9 cellular contexts compared by ENCODE assay signal in the genomic region with DNA sequence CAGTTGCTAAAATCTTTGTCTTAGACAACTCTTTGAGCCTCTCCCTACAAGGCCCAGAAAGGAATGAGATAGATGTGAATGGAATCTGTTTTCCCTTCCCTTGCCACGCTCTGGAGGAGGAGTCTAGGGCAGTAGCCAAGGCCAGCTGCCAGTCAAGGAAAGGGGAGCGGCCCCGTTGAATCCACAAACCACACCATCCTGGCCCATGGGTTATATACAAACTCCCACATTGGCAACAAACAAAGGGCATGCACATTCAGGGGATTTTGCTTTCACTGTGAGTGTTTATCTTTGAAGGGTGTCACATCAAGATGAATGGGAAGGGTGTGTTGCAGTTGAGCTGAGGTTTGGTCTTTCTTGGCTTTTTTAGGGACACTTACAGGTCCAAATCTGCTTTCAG. TPM values are rescaled to one million over a fixed set of nuclear protein-coding genes. Genes with fewer than 3 reads are reported as not detected.
A peak's percentile ranks its signal among the peaks of the same experiment; 100 is the strongest.
DNase-seq lines count a peak whose midpoint lies in the region; ATAC-seq and TF ChIP-seq lines count a peak whose summit lies in the region.
"Had no signal": no experiment of that assay in that cellular context is flagged by ENCODE, and none has a peak within 500 bp of the region (broad histone marks: within the 10 kb centered on the region; RNA-seq: fewer than 3 reads in every experiment).

No MANE protein-coding gene starts in this region.

- no peaks in the 10 kb centered on the region for H3K36me3 ChIP-seq in SK-N-SH (replicated peaks in 1 of 2; ENCODE audit: control insufficient read depth in 1 of 2, insufficient read depth in 2 of 2, low read length in 1 of 2)
- H3K36me3 ChIP-seq in gastrocnemius medialis, result no peaks in the 10 kb centered on the region
- no peaks in the 10 kb centered on the region for H3K36me3 ChIP-seq in hepatocyte (replicated peaks; ENCODE audit: insufficient read depth, low read depth)

- H3F3A ChIP-seq in SK-N-SH (replicated peaks; ENCODE audit: insufficient read depth), result peaks cover 12% of the 10 kb centered on the region

- H3K4me1 ChIP-seq in SK-N-SH (ENCODE audit: control insufficient read depth in 1 of 2, insufficient read depth in 2 of 2, low read depth in 1 of 2, low read length in 1 of 2), result no peaks in the 10 kb centered on the region; a peak in 1 of 4 replicates
- peaks cover 5 to 12% of the 10 kb centered on the region in 2 donors for H3K4me1 ChIP-seq in gastrocnemius medialis
- peaks cover 3% of the 10 kb centered on the region for H3K4me1 ChIP-seq in hepatocyte (ENCODE audit: insufficient read depth)

- no peak for TF ChIP-seq POLR2A in gastrocnemius medialis (IDR thresholded peaks at IDR 0.05)

- no peaks in the 10 kb centered on the region for H3K9me3 ChIP-seq in SK-N-SH
- H3K9me3 ChIP-seq in gastrocnemius medialis, result no peaks in the 10 kb centered on the region
- H3K9me3 ChIP-seq in hepatocyte (ENCODE audit: low read depth), result no peaks in the 10 kb centered on the region

- no peak overlapping the region for H3K9ac ChIP-seq in SK-N-SH

- H3K27me3 ChIP-seq in SK-N-SH (ENCODE audit: insufficient read depth) (no peaks in the 10 kb centered on the region), gastrocnemius medialis (no peaks in the 10 kb centered on the region), hepatocyte (no peaks in the 10 kb centered on the region)

- TF ChIP-seq CTCF in SK-N-SH (IDR thresholded peaks at IDR 0.05), result no peak
- TF ChIP-seq CTCF in epithelial cell of esophagus (IDR thresholded peaks at IDR 0.05; ENCODE audit: insufficient read depth, low read depth, low read length, missing control alignments), result no peak
- TF ChIP-seq CTCF in gastrocnemius medialis (IDR thresholded peaks at IDR 0.05 in 4 of 5, conservative IDR thresholded peaks at IDR 0.05 in 1 of 5), result no peak
- no peak for TF ChIP-seq CTCF in hepatocyte (IDR thresholded peaks at IDR 0.05; ENCODE audit: poor library complexity)

- H2AFZ ChIP-seq in SK-N-SH (ENCODE audit: low read depth) (peak overlapping the region; percentile 40), hepatocyte (no peak overlapping the region)

- no peaks in the 10 kb centered on the region for H4K20me1 ChIP-seq in SK-N-SH (ENCODE audit: insufficient read depth)
- H4K20me1 ChIP-seq in hepatocyte (ENCODE audit: insufficient read depth, poor library complexity, severe bottlenecking), result no peaks in the 10 kb centered on the region

- in situ Hi-C loops in gastrocnemius medialis (cut with MboI; ENCODE audit: low sequenced_read_pairs in 4 of 4), result no loop called here

- intact Hi-C loops in gastrocnemius medialis (cut with DNase I; ENCODE audit: low total_unique reads), result no loop called here

- TF ChIP-seq RAD21 in SK-N-SH (IDR thresholded peaks at IDR 0.05; ENCODE audit: low read length), result no peak

- no peak overlapping the region for H3K4me3 ChIP-seq in SK-N-SH (ENCODE audit: low read depth in 2 of 2, low read length in 1 of 2)
- H3K4me3 ChIP-seq in epithelial cell of esophagus (ENCODE audit: low read length), result no peak overlapping the region
- no peak overlapping the region for H3K4me3 ChIP-seq in gastrocnemius medialis
- no peak overlapping the region for H3K4me3 ChIP-seq in hepatocyte

- ATAC-seq in gastrocnemius medialis (no peak), GM18907 (IDR thresholded peaks at IDR 0.05; ENCODE audit: unreplicated experiment) (no peak)

- H3K27ac ChIP-seq in SK-N-SH (ENCODE audit: low read depth in 2 of 2, low read length in 1 of 2), result no peak overlapping the region
- no peak overlapping the region for H3K27ac ChIP-seq in gastrocnemius medialis
- no peak overlapping the region for H3K27ac ChIP-seq in hepatocyte

- no peaks in the 10 kb centered on the region for H3K9me2 ChIP-seq in SK-N-SH
- H3K9me2 ChIP-seq in hepatocyte (replicated peaks; ENCODE audit: insufficient read depth), result no peaks in the 10 kb centered on the region

- TF ChIP-seq EP300 in SK-N-SH (IDR thresholded peaks at IDR 0.05; ENCODE audit: borderline replicate concordance in 1 of 2, low read depth in 1 of 2, low read length in 1 of 2), result no peak

- CTCF ChIA-PET in SK-N-SH (lab: Yijun Ruan, JAX), result interaction anchor here (0.9 kb wide), 1 partner anchor 83 kb away, joined by 3 read pairs; no protein-coding TSS in a partner anchor

- WGBS in SK-N-SH (ENCODE audit: low lambda C conversion rate), result 78% methylated on average over 3 of the region's 3 CpGs
- 54% methylated on average over 3 of the region's 3 CpGs for WGBS in hepatocyte (ENCODE audit: low lambda C conversion rate, missing lambda C conversion rate)

- H3K4me2 ChIP-seq in SK-N-SH, result no peak overlapping the region
- no peak overlapping the region for H3K4me2 ChIP-seq in hepatocyte

- H3K79me2 ChIP-seq in SK-N-SH (ENCODE audit: insufficient read depth), result peaks cover 10% of the 10 kb centered on the region
- peaks cover 2% of the 10 kb centered on the region for H3K79me2 ChIP-seq in hepatocyte

- peak; percentile 41 for DNase-seq in HCEC 1CT
- DNase-seq in SK-N-SH, result no peak
- peak; percentile 38 for DNase-seq in epithelial cell of esophagus (ENCODE audit: low read depth)
- DNase-seq in renal cortical epithelial cell (ENCODE audit: low read depth), result peak; percentile 75
- no peak for DNase-seq in gastrocnemius medialis
- DNase-seq in stimulated activated CD4-positive, alpha-beta T cell treated with anti-CD3 and anti-CD28 coated beads, Interleukin-4, amount 100 ng/mL, for 4 hours, result no peak
- DNase-seq in hepatocyte (ENCODE audit: low spot score), result no peak
- DNase-seq: KG1 had no signal

- POLR2A ChIA-PET in SK-N-SH (lab: Yijun Ruan, JAX), result no interaction called here

TF ChIP-seq in SK-N-SH, 30 proteins besides CTCF, POLR2A, EP300 and RAD21:
- TF ChIP-seq, protein P1, sequence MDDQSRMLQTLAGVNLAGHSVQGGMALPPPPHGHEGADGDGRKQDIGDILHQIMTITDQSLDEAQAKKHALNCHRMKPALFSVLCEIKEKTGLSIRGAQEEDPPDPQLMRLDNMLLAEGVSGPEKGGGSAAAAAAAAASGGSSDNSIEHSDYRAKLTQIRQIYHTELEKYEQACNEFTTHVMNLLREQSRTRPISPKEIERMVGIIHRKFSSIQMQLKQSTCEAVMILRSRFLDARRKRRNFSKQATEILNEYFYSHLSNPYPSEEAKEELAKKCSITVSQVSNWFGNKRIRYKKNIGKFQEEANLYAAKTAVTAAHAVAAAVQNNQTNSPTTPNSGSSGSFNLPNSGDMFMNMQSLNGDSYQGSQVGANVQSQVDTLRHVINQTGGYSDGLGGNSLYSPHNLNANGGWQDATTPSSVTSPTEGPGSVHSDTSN (IDR thresholded peaks at IDR 0.05), result peak; percentile 63
- TF ChIP-seq SMC3 (IDR thresholded peaks at IDR 0.05; ENCODE audit: low read depth, low read length) (no peak), POLR2AphosphoS5 (IDR thresholded peaks at IDR 0.05; ENCODE audit: low read depth, low read length) (no peak), EZH2phosphoT487 (IDR thresholded peaks at IDR 0.05; ENCODE audit: borderline replicate concordance, low read depth) (no peak), CHD2 (IDR thresholded peaks at IDR 0.05; ENCODE audit: low read length, partially characterized antibody) (no peak)

RNA-seq across cellular contexts. Expression of a gene that starts 6.0 kb away (rescaled TPM):
- polyA plus RNA-seq in SK-N-SH (2012; rRNA removed) (13.1 and 15.6 TPM in 2 replicates), hepatocyte (14.6 and 17.1 TPM in 2 replicates)
- polyA plus RNA-seq in SK-N-SH (2012; cell fraction: cytosol; rRNA removed), result 13.2 and 13.7 TPM in 2 replicates
- 14.3 and 25.6 TPM in 2 replicates for polyA plus RNA-seq in SK-N-SH (2012; cell fraction: nucleus; rRNA removed)
- total RNA-seq in renal cortical epithelial cell (48.3 and 51.8 TPM in 2 replicates), gastrocnemius medialis (1 to 10 TPM; 2.3 to 3.5 (median 2.9) TPM), hepatocyte (24.4 and 27.7 TPM in 2 replicates)

Comparison
In these comparisons a context has a peak if more than half of its experiments do, and no peak if none do; other contexts are left out.
1. DNase-seq: peak in HCEC 1CT (single experiment), epithelial cell of esophagus (single experiment) and renal cortical epithelial cell (single experiment); none in SK-N-SH (single experiment), gastrocnemius medialis (0 of 2), stimulated activated CD4-positive, alpha-beta T cell treated with anti-CD3 and anti-CD28 coated beads, Interleukin-4, amount 100 ng/mL, for 4 hours (0 of 2) and hepatocyte (single experiment).